ENCODE assay signal across 7 cellular contexts in the genomic region with DNA sequence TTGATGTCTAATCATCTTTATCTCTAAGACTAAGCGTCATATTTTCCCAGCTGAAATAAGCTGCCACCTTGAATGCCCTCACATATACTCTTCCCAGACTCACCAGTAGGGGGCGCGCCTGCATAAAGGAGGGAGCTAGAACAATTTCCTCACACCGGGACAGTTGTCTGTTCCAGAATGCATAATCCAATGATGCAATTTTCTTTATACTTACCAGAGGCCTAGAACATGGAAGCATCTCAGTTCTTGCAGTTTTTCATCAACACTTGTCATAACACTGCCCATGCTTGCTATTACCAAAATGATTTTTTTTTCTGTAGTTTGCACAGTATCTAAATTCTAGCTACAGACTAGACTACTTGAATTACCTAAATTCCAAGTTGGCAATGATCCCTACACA.
A peak's percentile ranks its signal among the peaks of the same experiment; 100 is the strongest.
DNase-seq lines count a peak whose midpoint lies in the region; ATAC-seq, FAIRE-seq and TF ChIP-seq lines count a peak whose summit lies in the region.

No MANE protein-coding gene starts in this region.

- ATAC-seq in HG03135 (IDR thresholded peaks at IDR 0.05; ENCODE audit: unreplicated experiment) (peak; percentile 67), lower lobe of right lung (peak; percentile 93 to 95)

- peak; percentile 74 for FAIRE-seq in GM12891 (lab: Jason Lieb, UNC)

- H3K4me3 ChIP-seq in lower lobe of right lung = no peak overlapping the region

- no peak for TF ChIP-seq POLR2A in GM12891 (IDR thresholded peaks at IDR 0.05; ENCODE audit: low read depth, low read length)

- no peaks in the 10 kb centered on the region for H3K9me3 ChIP-seq in lower lobe of right lung

- intact Hi-C loops in lower lobe of right lung (cut with DNase I) = no loop called here

- H3K36me3 ChIP-seq in lower lobe of right lung = no peaks in the 10 kb centered on the region

- no peaks in the 10 kb centered on the region for H3K4me1 ChIP-seq in lower lobe of right lung

- H3K27ac ChIP-seq in lower lobe of right lung = no peak overlapping the region

- DNase-seq in GM12891 (ENCODE audit: insufficient read length, low spot score) = no peak
- peak; percentile 61 for DNase-seq in NCI-H460 (ENCODE audit: extremely low read depth, low read depth)
- DNase-seq in activated CD4-positive, alpha-beta T cell treated with anti-CD3 and anti-CD28 coated beads, Interleukin-2, amount 50 U/mL, for 1 hour = peak; percentile 57
- peak; percentile 53 to 83 for DNase-seq in dermis microvascular lymphatic vessel endothelial cell (ENCODE audit: low read depth in 2 of 2)
- DNase-seq in lower lobe of right lung = peak; percentile 81
- peak; percentile 23 for DNase-seq in stimulated activated CD8-positive, alpha-beta memory T cell treated with anti-CD3 and anti-CD28 coated beads, Interleukin-12 subunit alpha, Interleukin-12 subunit beta, amount 100 ng/mL, for 24 hours (ENCODE audit: extremely low read depth)

- peak; percentile 92 for TF ChIP-seq CTCF in lower lobe of right lung (IDR thresholded peaks at IDR 0.05)

- no peaks in the 10 kb centered on the region for H3K27me3 ChIP-seq in lower lobe of right lung (ENCODE audit: low read depth)

TF ChIP-seq in GM12891, 5 proteins besides CTCF, POLR2A, EP300 and RAD21:
- TF ChIP-seq SPI1 (IDR thresholded peaks at IDR 0.05; ENCODE audit: low read depth, low read length) (no peak), POU2F2 (IDR thresholded peaks at IDR 0.05; ENCODE audit: low read depth, low read length) (no peak), POLR2AphosphoS5 (IDR thresholded peaks at IDR 0.05; ENCODE audit: low read depth, low read length) (no peak), PAX5 (IDR thresholded peaks at IDR 0.05; ENCODE audit: insufficient read depth, low read length, severe bottlenecking) (no peak), TAF1 (IDR thresholded peaks at IDR 0.05; ENCODE audit: low read depth, low read length) (no peak)
